ENCODE assay signal across 1 cellular context in genomic region chr17:27982688-27983087, GRCh38.
TF ChIP-seq lines count a peak whose summit lies in the region.

No MANE protein-coding gene starts in this region.

TF ChIP-seq in K562, 482 proteins besides CTCF, POLR2A, EP300 and RAD21 (continued from another document):
- TF ChIP-seq ZNF592 (IDR thresholded peaks at IDR 0.05) (0 out of 2 replicates have a peak, but pooled peaks have one; percentile 17), DPF2 (IDR thresholded peaks at IDR 0.05) (peak; percentile 36; the same call in 1 of the 2 replicates), ELF1 (tag; IDR thresholded peaks at IDR 0.05) (0 out of 2 replicates have a peak, but pooled peaks have one; percentile 20), RAD51 (IDR thresholded peaks at IDR 0.05; ENCODE audit: borderline replicate concordance, low read depth) (peak; percentile 53; the same call in 1 of the 2 replicates), SAP30 (IDR thresholded peaks at IDR 0.05; ENCODE audit: borderline replicate concordance, insufficient read depth, low read depth, low read length, poor library complexity, severe bottlenecking) (no peak), BHLHE40 (IDR thresholded peaks at IDR 0.05; ENCODE audit: low read length) (peak; percentile 71), DEAF1 (CRISPR knock-in tag; IDR thresholded peaks at IDR 0.05) (no peak), E2F1 (CRISPR knock-in tag; IDR thresholded peaks at IDR 0.05) (no peak), VEZF1 (CRISPR knock-in tag; IDR thresholded peaks at IDR 0.05) (peak; percentile 75), TFE3 (CRISPR knock-in tag; IDR thresholded peaks at IDR 0.05) (peak; percentile 88), NR2C1 (IDR thresholded peaks at IDR 0.05) (no peak), NR2C1 (tag; IDR thresholded peaks at IDR 0.05) (0 out of 2 replicates have a peak, but pooled peaks have one; percentile 25), USF2 (CRISPR knock-in tag; IDR thresholded peaks at IDR 0.05) (peak; percentile 79), HDAC6 (IDR thresholded peaks at IDR 0.05; ENCODE audit: low read depth, low read length) (no peak), FOXK1 (CRISPR knock-in tag; IDR thresholded peaks at IDR 0.05; ENCODE audit: borderline replicate concordance) (no peak), TOE1 (IDR thresholded peaks at IDR 0.05; ENCODE audit: borderline replicate concordance) (peak; percentile 68; the same call in 1 of the 2 replicates), TOE1 (CRISPR knock-in tag; IDR thresholded peaks at IDR 0.05; ENCODE audit: borderline replicate concordance, low read depth) (no peak), NR2C2 (CRISPR knock-in tag; IDR thresholded peaks at IDR 0.05) (no peak), NR2C2 (tag; IDR thresholded peaks at IDR 0.05) (peak; percentile 20; the same call in 1 of the 2 replicates), CTBP1 (IDR thresholded peaks at IDR 0.05; ENCODE audit: borderline replicate concordance) (peak; percentile 47; the same call in 1 of the 2 replicates), ARHGAP35 (IDR thresholded peaks at IDR 0.05; ENCODE audit: partially characterized antibody) (no peak), ESRRA (IDR thresholded peaks at IDR 0.05; ENCODE audit: borderline replicate concordance, low read depth) (peak; percentile 87)
